Comparison of ENCODE assay signal across 9 cellular contexts in the genomic region with DNA sequence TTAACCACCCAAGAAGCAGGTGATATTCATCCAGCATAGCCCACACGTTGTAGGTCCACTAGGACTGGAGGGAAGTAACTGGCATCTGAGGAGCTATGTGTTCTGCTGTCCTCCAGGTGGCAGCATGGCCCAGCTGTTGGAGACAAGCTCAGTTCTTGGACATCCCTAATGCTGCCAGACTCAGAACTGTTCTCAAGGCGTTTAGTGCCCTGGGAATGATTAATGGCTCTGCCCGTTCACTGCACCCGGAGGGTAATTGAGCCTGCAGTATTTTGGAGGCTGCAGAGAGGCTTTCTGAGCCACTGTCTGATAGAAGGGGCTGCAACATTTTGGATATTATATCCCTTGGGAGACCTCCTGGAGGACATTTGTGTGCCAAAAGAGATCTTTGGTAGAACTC.
A peak's percentile ranks its signal among the peaks of the same experiment; 100 is the strongest.
DNase-seq lines count a peak whose midpoint lies in the region; ATAC-seq and TF ChIP-seq lines count a peak whose summit lies in the region.
"Had no signal": no experiment of that assay in that cellular context is flagged by ENCODE, and none has a peak within 500 bp of the region (broad histone marks: within the 10 kb centered on the region; RNA-seq: fewer than 3 reads in every experiment).

No MANE protein-coding gene starts in this region.

- no peaks in the 10 kb centered on the region for H3K79me1 ChIP-seq in IMR-90 (ENCODE audit: low read depth in 1 of 2, low read length in 2 of 2)

- dilution Hi-C loops in IMR-90 (cut with HindIII; ENCODE audit: low sequenced_read_pairs, unreplicated experiment), result no loop called here

- no peak overlapping the region for H4K8ac ChIP-seq in IMR-90 (ENCODE audit: low read depth in 2 of 2, low read length in 2 of 2)

- H3K56ac ChIP-seq in IMR-90 (ENCODE audit: extremely low read depth, insufficient read depth, low read length), result no peak overlapping the region

- intact Hi-C loops in IMR-90 (cut with micrococcal nuclease), result loop anchor here (1.0 to 5.0 kb wide), 8 partner anchors 137 to 1089 kb away; a partner anchor contains a TSS

- H3K36me3 Mint-ChIP-seq in activated T-cell treated with anti-CD3 and anti-CD28 coated beads, Interleukin-2, amount 50 U/mL, for 72 hours (ENCODE audit: insufficient read depth in 2 of 2), result no peaks in the 10 kb centered on the region
- H3K36me3 Mint-ChIP-seq in osteocyte (ENCODE audit: unreplicated experiment), result no peaks in the 10 kb centered on the region

- H3K4me3 Mint-ChIP-seq in activated T-cell treated with anti-CD3 and anti-CD28 coated beads, Interleukin-2, amount 50 U/mL, for 72 hours, result no peak overlapping the region
- H3K4me3 Mint-ChIP-seq in osteocyte (ENCODE audit: unreplicated experiment), result no peak overlapping the region
- H3K4me3 Mint-ChIP-seq: activated T-cell treated with anti-CD3 and anti-CD28 coated beads, Interleukin-2, amount 50 U/mL, for 4 hours had no signal

- 0% methylated on average over 3 of the region's 4 CpGs; no CpG with 5 or more reads in 1 of the 2 experiments for WGBS in IMR-90 (ENCODE audit: extremely low coverage in 2 of 2, insufficient read length in 1 of 2), 2 experiments

- H3K27ac ChIP-seq in IMR-90 (ENCODE audit: insufficient read depth, low read length), result no peak overlapping the region

- BruUV-seq in IMR-90 (replicated peaks; lab: Mats Ljungman, UMichigan), result no TSS peak

- H4K91ac ChIP-seq in IMR-90 (ENCODE audit: insufficient read depth, low read depth, low read length), result no peak overlapping the region

- H2BK15ac ChIP-seq in IMR-90 (ENCODE audit: low read depth, low read length), result no peak overlapping the region

- H2AFZ ChIP-seq in IMR-90 (replicated peaks; ENCODE audit: low read length, poor library complexity), result peak overlapping the region; percentile 60

- no peaks in the 10 kb centered on the region for H4K20me1 ChIP-seq in IMR-90 (ENCODE audit: insufficient read depth, low read length)

- H3K4me2 ChIP-seq in IMR-90 (ENCODE audit: low read depth, low read length), result no peak overlapping the region

- no peak overlapping the region for H2BK120ac ChIP-seq in IMR-90 (ENCODE audit: low read depth, low read length)

- H3K27ac Mint-ChIP-seq in activated T-cell treated with anti-CD3 and anti-CD28 coated beads, Interleukin-2, amount 50 U/mL, for 72 hours, result no peak overlapping the region
- no peak overlapping the region for H3K27ac Mint-ChIP-seq in osteocyte (ENCODE audit: unreplicated experiment)

- no peak overlapping the region for H2BK5ac ChIP-seq in IMR-90 (ENCODE audit: low read depth, low read length, poor library complexity, severe bottlenecking)

- H3K23ac ChIP-seq in IMR-90 (ENCODE audit: low read depth, low read length), result no peak overlapping the region

- no peaks in the 10 kb centered on the region for H3K9me1 ChIP-seq in IMR-90 (ENCODE audit: insufficient read depth, low read length)

- no peak overlapping the region for H3K9ac ChIP-seq in IMR-90 (ENCODE audit: low read depth, low read length)

- peaks cover 2% of the 10 kb centered on the region for H3K27me3 ChIP-seq in IMR-90 (ENCODE audit: control insufficient read depth, insufficient read depth, low read length)

- H3K9me3 Mint-ChIP-seq in activated T-cell treated with anti-CD3 and anti-CD28 coated beads, Interleukin-2, amount 50 U/mL, for 72 hours, result no peaks in the 10 kb centered on the region
- no peaks in the 10 kb centered on the region for H3K9me3 Mint-ChIP-seq in osteocyte (ENCODE audit: unreplicated experiment)
- H3K9me3 Mint-ChIP-seq: activated T-cell treated with anti-CD3 and anti-CD28 coated beads, Interleukin-2, amount 50 U/mL, for 4 hours had no signal

- TF ChIP-seq RAD21 in IMR-90 (IDR thresholded peaks at IDR 0.05; ENCODE audit: low read length), result peak; percentile 100

- H3K18ac ChIP-seq in IMR-90 (ENCODE audit: low read depth, low read length), result no peak overlapping the region

- no peaks in the 10 kb centered on the region for H3K4me1 Mint-ChIP-seq in activated T-cell treated with anti-CD3 and anti-CD28 coated beads, Interleukin-2, amount 50 U/mL, for 72 hours (ENCODE audit: low read depth)
- peaks cover 2% of the 10 kb centered on the region for H3K4me1 Mint-ChIP-seq in osteocyte (ENCODE audit: unreplicated experiment)

- POLR2A ChIA-PET in IMR-90 (lab: Charles Lee; ENCODE audit: unreplicated experiment), result interaction anchor here (0.6 kb wide), 1 partner anchor 436 kb away, joined by 3 read pairs; no protein-coding TSS in a partner anchor

- in situ Hi-C loops in IMR-90 (cut with MboI; ENCODE audit: low sequenced_read_pairs), result loop anchor here (10.0 kb wide), 2 partner anchors 889 to 1089 kb away; no protein-coding TSS in a partner anchor

- CTCF ChIA-PET in IMR-90 (lab: Yijun Ruan, JAX), result interaction anchor here (1.0 to 3.6 kb wide), 16 partner anchors 78 to 1091 kb away, joined by 3 to 29 read pairs (median 3); a partner anchor contains a TSS

- no peak overlapping the region for H4K5ac ChIP-seq in IMR-90 (ENCODE audit: low read depth, low read length)

- TF ChIP-seq CTCF in IMR-90 (conservative IDR thresholded peaks at IDR 0.05; ENCODE audit: low read depth, low read length), result peak; percentile 91
- peak; percentile 87 for TF ChIP-seq CTCF in osteocyte (IDR thresholded peaks at IDR 0.05)

- no peak overlapping the region for H2BK20ac ChIP-seq in IMR-90 (ENCODE audit: low read depth, low read length)

- no peak overlapping the region for H2AK5ac ChIP-seq in IMR-90 (ENCODE audit: low read depth, low read length)

- no peaks in the 10 kb centered on the region for H3K4me1 ChIP-seq in IMR-90 (ENCODE audit: control insufficient read depth, insufficient read depth, low read length)

- no peak overlapping the region for H3K14ac ChIP-seq in IMR-90 (replicated peaks; ENCODE audit: low read depth, low read length)

- no peaks in the 10 kb centered on the region for H3K9me3 ChIP-seq in IMR-90 (ENCODE audit: control insufficient read depth, insufficient read depth, low read length)

- DNase-seq in DMS79 (lab: John Stamatoyannopoulos, UW) (peak; percentile 76), IMR-90 (peak; percentile 87), NOMO-1 (lab: John Stamatoyannopoulos, UW; ENCODE audit: unreplicated experiment in 2 of 2) (peak; percentile 34 to 60), glomerular endothelial cell (ENCODE audit: extremely low read depth, low read depth, low spot score) (peak; percentile 42), osteocyte (ENCODE audit: extremely low spot score, unreplicated experiment) (peak; percentile 90), activated gamma-delta T cell (lab: John Stamatoyannopoulos, UW) (no peak)
- peak; percentile 43 to 48 for DNase-seq in activated T-cell treated with anti-CD3 and anti-CD28 coated beads, Interleukin-2, amount 50 U/mL, for 72 hours
- DNase-seq: activated T-cell treated with anti-CD3 and anti-CD28 coated beads, Interleukin-2, amount 50 U/mL, for 4 hours had no signal

- H3K4ac ChIP-seq in IMR-90 (ENCODE audit: low read depth, low read length), result no peak overlapping the region

- peak; percentile 90 for ATAC-seq in GM21528 (IDR thresholded peaks at IDR 0.05; ENCODE audit: low FRiP score, unreplicated experiment)
- peak; percentile 100 for ATAC-seq in IMR-90 (ENCODE audit: low read depth)
- peak; percentile 61 to 62 for ATAC-seq in activated T-cell treated with anti-CD3 and anti-CD28 coated beads, Interleukin-2, amount 50 U/mL, for 72 hours (replicated peaks in 1 of 2)

- TF ChIP-seq POLR2A in IMR-90 (IDR thresholded peaks at IDR 0.05; ENCODE audit: low read depth, low read length), result peak; percentile 47; the same call in 1 of the 2 replicates

- no peak overlapping the region for H3K4me3 ChIP-seq in IMR-90 (ENCODE audit: insufficient read depth, low read depth, low read length)

- peaks cover 10% of the 10 kb centered on the region for H3K27me3 Mint-ChIP-seq in activated T-cell treated with anti-CD3 and anti-CD28 coated beads, Interleukin-2, amount 50 U/mL, for 72 hours (ENCODE audit: low read depth)
- H3K27me3 Mint-ChIP-seq in osteocyte (ENCODE audit: unreplicated experiment), result peaks cover 35% of the 10 kb centered on the region

- H2AK9ac ChIP-seq in IMR-90 (replicated peaks; ENCODE audit: low read depth, low read length, poor library complexity), result no peak overlapping the region

- H3K36me3 ChIP-seq in IMR-90 (ENCODE audit: control insufficient read depth, insufficient read depth, low read length), result no peaks in the 10 kb centered on the region

TF ChIP-seq in IMR-90, 13 proteins besides CTCF, POLR2A, EP300 and RAD21:
- TF ChIP-seq CHD1 (IDR thresholded peaks at IDR 0.05; ENCODE audit: low read depth, low read length) (no peak), SMC3 (IDR thresholded peaks at IDR 0.05; ENCODE audit: low read depth, low read length) (peak; percentile 98)
